22 cellular contexts compared by ENCODE assay signal in the genomic region with DNA sequence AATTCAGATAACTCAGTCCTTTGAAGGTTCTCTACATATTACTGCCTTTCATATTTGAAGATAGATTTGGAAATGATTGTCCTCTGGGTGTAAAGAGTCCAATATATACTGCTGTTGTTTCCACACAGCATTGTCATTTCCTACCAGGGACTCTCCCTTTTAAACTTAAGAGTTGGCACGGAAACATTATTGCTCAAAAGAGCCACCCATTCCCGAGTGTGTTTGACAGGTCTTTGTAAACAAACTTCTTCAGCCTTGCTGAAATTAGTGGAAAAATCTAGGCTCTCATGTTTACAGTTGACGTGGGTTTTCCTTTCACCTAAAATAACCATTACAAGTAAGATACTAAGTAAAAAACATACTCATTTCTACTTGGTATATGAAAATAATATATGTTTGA.
DNase-seq lines count a peak whose midpoint lies in the region; ATAC-seq and TF ChIP-seq lines count a peak whose summit lies in the region.
"Had no signal": no experiment of that assay in that cellular context is flagged by ENCODE, and none has a peak within 500 bp of the region (broad histone marks: within the 10 kb centered on the region; RNA-seq: fewer than 3 reads in every experiment).

No MANE protein-coding gene starts in this region.

- no peak overlapping the region for H3K4me3 ChIP-seq in mammary epithelial cell (replicated peaks in 1 of 3; ENCODE audit: insufficient read depth in 1 of 3, low read depth in 2 of 3, low read length in 3 of 3)
- H3K4me3 ChIP-seq: transverse colon had no signal

- no peak overlapping the region for H2AFZ ChIP-seq in mammary epithelial cell (ENCODE audit: low read depth, low read length)

- no peaks in the 10 kb centered on the region for H3K36me3 ChIP-seq in mammary epithelial cell (ENCODE audit: insufficient read depth, low read length)
- H3K36me3 ChIP-seq: neutrophil, transverse colon had no signal

- H3K4me2 ChIP-seq in mammary epithelial cell (ENCODE audit: insufficient read depth, low read depth, low read length) = no peak overlapping the region

- no peak overlapping the region for H3K9ac ChIP-seq in mammary epithelial cell (ENCODE audit: insufficient read depth, low read length)

- no peak overlapping the region for H3K27ac ChIP-seq in mammary epithelial cell (ENCODE audit: insufficient read depth, low read depth, low read length)
- H3K27ac ChIP-seq: neutrophil had no signal

- H3K36me3 Mint-ChIP-seq in MCF 10A (ENCODE audit: insufficient read depth, unreplicated experiment) = peaks cover 5% of the 10 kb centered on the region
- H3K36me3 Mint-ChIP-seq in endothelial cell (ENCODE audit: low read depth, unreplicated experiment) = peaks cover 16% of the 10 kb centered on the region
- H3K36me3 Mint-ChIP-seq in mesothelial cell of epicardium = no peaks in the 10 kb centered on the region
- H3K36me3 Mint-ChIP-seq in type B pancreatic cell = no peaks in the 10 kb centered on the region
- H3K36me3 Mint-ChIP-seq: activated naive CD4-positive, alpha-beta T cell treated with anti-CD3 and anti-CD28 coated beads, Interleukin-2, amount 50 U/mL, for 72 hours; CD8-positive, alpha-beta T cell had no signal

- no peaks in the 10 kb centered on the region for H3K79me2 ChIP-seq in mammary epithelial cell (ENCODE audit: insufficient read depth, low read length)

- WGBS in mammary epithelial cell (ENCODE audit: low coverage, missing lambda C conversion rate) = 65% methylated on average over 3 of the region's 3 CpGs

- no peak for ATAC-seq in HG02938 (IDR thresholded peaks at IDR 0.05; ENCODE audit: unreplicated experiment)
- ATAC-seq: activated naive CD4-positive, alpha-beta T cell treated with anti-CD3 and anti-CD28 coated beads, Interleukin-2, amount 50 U/mL, for 72 hours; CD8-positive, alpha-beta T cell; Panc1 had no signal

- H3K27me3 Mint-ChIP-seq in MCF 10A (ENCODE audit: insufficient read depth, unreplicated experiment) (no peaks in the 10 kb centered on the region), endothelial cell (ENCODE audit: unreplicated experiment) (peaks cover 4% of the 10 kb centered on the region), mesothelial cell of epicardium (ENCODE audit: low read depth) (no peaks in the 10 kb centered on the region), type B pancreatic cell (no peaks in the 10 kb centered on the region)
- H3K27me3 Mint-ChIP-seq: activated T-cell treated with anti-CD3 and anti-CD28 coated beads, Interleukin-2, amount 50 U/mL, for 24 hours had no signal

- in situ Hi-C loops in mammary epithelial cell (cut with MboI; ENCODE audit: low sequenced_read_pairs in 2 of 2) = no loop called here

- POLR2A ChIA-PET in MCF 10A (lab: Yijun Ruan, JAX) = no interaction called here

- H3K27ac Mint-ChIP-seq in MCF 10A (ENCODE audit: low read depth, unreplicated experiment) (peak overlapping the region; percentile 31), endothelial cell (ENCODE audit: unreplicated experiment) (peak overlapping the region; percentile 96), mesothelial cell of epicardium (peak overlapping the region; percentile 90), type B pancreatic cell (no peak overlapping the region)
- H3K27ac Mint-ChIP-seq: activated naive CD4-positive, alpha-beta T cell treated with anti-CD3 and anti-CD28 coated beads, Interleukin-2, amount 50 U/mL, for 72 hours; activated T-cell treated with anti-CD3 and anti-CD28 coated beads, Interleukin-2, amount 50 U/mL, for 24 hours; CD8-positive, alpha-beta T cell had no signal

- TF ChIP-seq CTCF in MCF 10A (IDR thresholded peaks at IDR 0.05; ENCODE audit: unreplicated experiment) = no peak
- TF ChIP-seq CTCF in mammary epithelial cell (conservative IDR thresholded peaks at IDR 0.05 in 1 of 2, IDR thresholded peaks at IDR 0.05 in 1 of 2; ENCODE audit: extremely low read depth in 1 of 2, insufficient read depth in 1 of 2, low read depth in 1 of 2, low read length in 2 of 2) = no peak
- TF ChIP-seq CTCF in endothelial cell (IDR thresholded peaks at IDR 0.05; ENCODE audit: unreplicated experiment) = no peak
- no peak for TF ChIP-seq CTCF in mesothelial cell of epicardium (IDR thresholded peaks at IDR 0.05; ENCODE audit: unreplicated experiment)
- TF ChIP-seq CTCF in type B pancreatic cell (conservative IDR thresholded peaks at IDR 0.05) = no peak

- no peaks in the 10 kb centered on the region for H3K27me3 ChIP-seq in mammary epithelial cell (ENCODE audit: insufficient read depth, low read length)
- H3K27me3 ChIP-seq: transverse colon had no signal

- dilution Hi-C loops in mammary epithelial cell (cut with HindIII; ENCODE audit: low sequenced_read_pairs) = no loop called here

- intact Hi-C loops in MCF 10A (cut with micrococcal nuclease) (no loop called here), mammary epithelial cell (cut with micrococcal nuclease) (no loop called here)

- DNase-seq in MCF 10A (ENCODE audit: unreplicated experiment) (peak; percentile 70), mammary epithelial cell (no peak), endothelial cell (ENCODE audit: low spot score) (no peak), mesothelial cell of epicardium (ENCODE audit: low spot score in 2 of 2, unreplicated experiment in 2 of 2) (no peak), type B pancreatic cell (ENCODE audit: extremely low spot score, unreplicated experiment) (no peak), KG1 (lab: John Stamatoyannopoulos, UW) (no peak), HCEC 1CT (no peak)
- DNase-seq: ACHN; activated CD4-positive, alpha-beta T cell treated with anti-CD3 and anti-CD28 coated beads, Interleukin-2, amount 50 U/mL, for 4 hours; activated T-cell treated with anti-CD3 and anti-CD28 coated beads, Interleukin-2, amount 50 U/mL, for 24 hours; CD8-positive, alpha-beta T cell; effector CD8-positive, alpha-beta T cell; mesendoderm; MV-4-11; NCI-H2081 treated with DMSO at 0.1 percent for 48 hours; NCI-H69; stimulated activated CD4-positive, alpha-beta T cell treated with anti-CD3 and anti-CD28 coated beads, Interleukin-4, amount 100 ng/mL, for 4 hours; transverse colon had no signal

- BruUV-seq in MCF 10A (replicated peaks; lab: Mats Ljungman, UMichigan) (no TSS peak), mammary epithelial cell (replicated peaks; lab: Mats Ljungman, UMichigan) (no TSS peak)

- H3K9me3 Mint-ChIP-seq in MCF 10A (ENCODE audit: unreplicated experiment) (no peaks in the 10 kb centered on the region), endothelial cell (ENCODE audit: unreplicated experiment) (no peaks in the 10 kb centered on the region), mesothelial cell of epicardium (no peaks in the 10 kb centered on the region), type B pancreatic cell (peaks cover 3% of the 10 kb centered on the region)
- H3K9me3 Mint-ChIP-seq: CD8-positive, alpha-beta T cell had no signal

- no peaks in the 10 kb centered on the region for H3K4me1 ChIP-seq in mammary epithelial cell (ENCODE audit: insufficient read depth, low read length)

- H3K4me3 Mint-ChIP-seq in MCF 10A (ENCODE audit: unreplicated experiment) = no peak overlapping the region
- H3K4me3 Mint-ChIP-seq in endothelial cell (ENCODE audit: unreplicated experiment) = no peak overlapping the region
- H3K4me3 Mint-ChIP-seq in mesothelial cell of epicardium = no peak overlapping the region
- peak overlapping the region; percentile 1 for H3K4me3 Mint-ChIP-seq in type B pancreatic cell
- H3K4me3 Mint-ChIP-seq: activated T-cell treated with anti-CD3 and anti-CD28 coated beads, Interleukin-2, amount 50 U/mL, for 24 hours; CD8-positive, alpha-beta T cell had no signal

- no peaks in the 10 kb centered on the region for H3K9me3 ChIP-seq in mammary epithelial cell (replicated peaks; ENCODE audit: insufficient read depth, low read length)
- H3K9me3 ChIP-seq: neutrophil, transverse colon had no signal

- H4K20me1 ChIP-seq in mammary epithelial cell (ENCODE audit: insufficient read depth, low read length) = no peaks in the 10 kb centered on the region

- CTCF ChIA-PET in MCF 10A (lab: Yijun Ruan, JAX) = no interaction called here
- CTCF ChIA-PET in mammary epithelial cell (lab: Charles Lee; ENCODE audit: low non-redundant PET) = no interaction called here

- H3K4me1 Mint-ChIP-seq in MCF 10A (ENCODE audit: insufficient read depth, unreplicated experiment) (peaks cover 6% of the 10 kb centered on the region), endothelial cell (ENCODE audit: unreplicated experiment) (peaks cover 78% of the 10 kb centered on the region), mesothelial cell of epicardium (peaks cover 67% of the 10 kb centered on the region), type B pancreatic cell (ENCODE audit: unreplicated experiment) (peaks cover 45% of the 10 kb centered on the region)
